1 cellular context compared by ENCODE assay signal in the genomic region with DNA sequence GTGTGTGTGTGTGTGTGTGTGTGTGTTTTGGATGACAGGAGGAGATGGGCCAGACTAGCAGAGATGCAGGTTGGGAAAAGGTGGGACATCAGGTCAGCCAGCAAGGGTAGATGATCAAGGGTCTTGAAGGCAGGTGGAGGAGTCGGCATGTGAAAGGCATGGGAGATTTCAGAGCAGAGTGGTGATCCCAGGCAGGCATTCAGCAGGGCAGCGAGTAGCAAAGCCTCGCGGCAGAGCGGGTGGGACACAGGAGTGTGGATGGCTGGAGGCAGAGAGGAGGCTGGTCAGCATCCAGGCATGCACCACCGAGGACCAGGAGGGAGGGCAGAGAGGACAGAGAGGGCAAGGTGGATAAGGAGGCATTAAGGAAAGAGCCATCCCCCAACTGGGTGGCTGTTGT.
TF ChIP-seq lines count a peak whose summit lies in the region.

No MANE protein-coding gene starts in this region.

TF ChIP-seq in H1, 55 proteins besides CTCF, POLR2A, EP300 and RAD21:
- TF ChIP-seq, protein P1, sequence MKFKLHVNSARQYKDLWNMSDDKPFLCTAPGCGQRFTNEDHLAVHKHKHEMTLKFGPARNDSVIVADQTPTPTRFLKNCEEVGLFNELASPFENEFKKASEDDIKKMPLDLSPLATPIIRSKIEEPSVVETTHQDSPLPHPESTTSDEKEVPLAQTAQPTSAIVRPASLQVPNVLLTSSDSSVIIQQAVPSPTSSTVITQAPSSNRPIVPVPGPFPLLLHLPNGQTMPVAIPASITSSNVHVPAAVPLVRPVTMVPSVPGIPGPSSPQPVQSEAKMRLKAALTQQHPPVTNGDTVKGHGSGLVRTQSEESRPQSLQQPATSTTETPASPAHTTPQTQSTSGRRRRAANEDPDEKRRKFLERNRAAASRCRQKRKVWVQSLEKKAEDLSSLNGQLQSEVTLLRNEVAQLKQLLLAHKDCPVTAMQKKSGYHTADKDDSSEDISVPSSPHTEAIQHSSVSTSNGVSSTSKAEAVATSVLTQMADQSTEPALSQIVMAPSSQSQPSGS (IDR thresholded peaks at IDR 0.05; ENCODE audit: low read length), result no peak
- TF ChIP-seq KDM4A (IDR thresholded peaks at IDR 0.05; ENCODE audit: low read depth, low read length, severe bottlenecking) (no peak), YY1 (IDR thresholded peaks at IDR 0.05; ENCODE audit: low read depth, low read length) (no peak), POLR2AphosphoS5 (IDR thresholded peaks at IDR 0.05; ENCODE audit: low read depth, low read length) (no peak), POU5F1 (IDR thresholded peaks at IDR 0.05; ENCODE audit: low read depth, low read length) (no peak), SIN3A (conservative IDR thresholded peaks at IDR 0.05 in 1 of 2, IDR thresholded peaks at IDR 0.05 in 1 of 2; ENCODE audit: low read depth in 1 of 2, low read length in 2 of 2) (no peak), BCL11A (IDR thresholded peaks at IDR 0.05; ENCODE audit: low read depth in 2 of 2, low read length in 2 of 2) (no peak), HDAC2 (IDR thresholded peaks at IDR 0.05; ENCODE audit: borderline replicate concordance in 1 of 2, low read depth in 2 of 2, low read length in 2 of 2) (no peak), HDAC6 (IDR thresholded peaks at IDR 0.05; ENCODE audit: low read depth, low read length) (no peak)
- TF ChIP-seq, protein P2, sequence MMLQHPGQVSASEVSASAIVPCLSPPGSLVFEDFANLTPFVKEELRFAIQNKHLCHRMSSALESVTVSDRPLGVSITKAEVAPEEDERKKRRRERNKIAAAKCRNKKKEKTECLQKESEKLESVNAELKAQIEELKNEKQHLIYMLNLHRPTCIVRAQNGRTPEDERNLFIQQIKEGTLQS (IDR thresholded peaks at IDR 0.05; ENCODE audit: insufficient read depth, low read depth, low read length), result no peak
